8 cellular contexts compared by ENCODE assay signal in genomic region chr17:83051423-83052240, GRCh38. TPM values are rescaled to one million over a fixed set of nuclear protein-coding genes. Genes with fewer than 3 reads are reported as not detected.
DNase-seq lines count a peak whose midpoint lies in the region; ATAC-seq and TF ChIP-seq lines count a peak whose summit lies in the region.

No MANE protein-coding gene starts in this region.

- TF ChIP-seq CTCF in colonic mucosa (IDR thresholded peaks at IDR 0.05) = no peak

- peak overlapping the region; percentile 73 for H3K27ac ChIP-seq in colonic mucosa

- peak; percentile 89 for ATAC-seq in HG03432 (IDR thresholded peaks at IDR 0.05; ENCODE audit: unreplicated experiment)

- no peaks in the 10 kb centered on the region for H3K27me3 ChIP-seq in colonic mucosa

- H3K9me3 ChIP-seq in colonic mucosa = no peaks in the 10 kb centered on the region

- peak overlapping the region; percentile 70 for H3K4me3 ChIP-seq in colonic mucosa

- peak; percentile 98 for DNase-seq in Ammon's horn (ENCODE audit: low spot score)
- peak; percentile 66 to 82 for DNase-seq in NCI-H524 (lab: John Stamatoyannopoulos, UW)
- peak; percentile 97 for DNase-seq in activated CD4-positive, alpha-beta T cell treated with anti-CD3 and anti-CD28 coated beads for 48 hours
- DNase-seq in colonic mucosa = peak; percentile 95
- DNase-seq in left kidney (ENCODE audit: low read depth, low spot score) = peak; percentile 99
- peak; percentile 98 for DNase-seq in stimulated activated CD4-positive, alpha-beta T cell treated with anti-CD3 and anti-CD28 coated beads, Interleukin-1b, Interleukin-23, amount 100 ng/mL, for 48 hours

- intact Hi-C loops in colonic mucosa (cut with DNase I) = no loop called here

- peak; percentile 85 for TF ChIP-seq POLR2A in GM19193 (IDR thresholded peaks at IDR 0.05; ENCODE audit: extremely low read depth, insufficient read depth, insufficient read length)

- peaks cover 4% of the 10 kb centered on the region for H3K4me1 ChIP-seq in colonic mucosa

- no peaks in the 10 kb centered on the region for H3K36me3 ChIP-seq in colonic mucosa

- H3K9ac ChIP-seq in colonic mucosa (ENCODE audit: low read depth in 2 of 2, low read length in 2 of 2) = peak overlapping the region; percentile 84 to 89

RNA-seq across cellular contexts. Expression of gene METRNL, which starts 27.8 kb away (rescaled TPM):
- total RNA-seq in colonic mucosa = 10 to 100 TPM; 84.2 to 87.2 TPM

Comparison
In these comparisons a context has a peak if more than half of its experiments do, and no peak if none do; other contexts are left out.
1. Peak in every context shown above with its lines: DNase-seq, ATAC-seq, H3K4me3 ChIP-seq and H3K27ac ChIP-seq.